ENCODE assay signal across 8 cellular contexts in the genomic region with DNA sequence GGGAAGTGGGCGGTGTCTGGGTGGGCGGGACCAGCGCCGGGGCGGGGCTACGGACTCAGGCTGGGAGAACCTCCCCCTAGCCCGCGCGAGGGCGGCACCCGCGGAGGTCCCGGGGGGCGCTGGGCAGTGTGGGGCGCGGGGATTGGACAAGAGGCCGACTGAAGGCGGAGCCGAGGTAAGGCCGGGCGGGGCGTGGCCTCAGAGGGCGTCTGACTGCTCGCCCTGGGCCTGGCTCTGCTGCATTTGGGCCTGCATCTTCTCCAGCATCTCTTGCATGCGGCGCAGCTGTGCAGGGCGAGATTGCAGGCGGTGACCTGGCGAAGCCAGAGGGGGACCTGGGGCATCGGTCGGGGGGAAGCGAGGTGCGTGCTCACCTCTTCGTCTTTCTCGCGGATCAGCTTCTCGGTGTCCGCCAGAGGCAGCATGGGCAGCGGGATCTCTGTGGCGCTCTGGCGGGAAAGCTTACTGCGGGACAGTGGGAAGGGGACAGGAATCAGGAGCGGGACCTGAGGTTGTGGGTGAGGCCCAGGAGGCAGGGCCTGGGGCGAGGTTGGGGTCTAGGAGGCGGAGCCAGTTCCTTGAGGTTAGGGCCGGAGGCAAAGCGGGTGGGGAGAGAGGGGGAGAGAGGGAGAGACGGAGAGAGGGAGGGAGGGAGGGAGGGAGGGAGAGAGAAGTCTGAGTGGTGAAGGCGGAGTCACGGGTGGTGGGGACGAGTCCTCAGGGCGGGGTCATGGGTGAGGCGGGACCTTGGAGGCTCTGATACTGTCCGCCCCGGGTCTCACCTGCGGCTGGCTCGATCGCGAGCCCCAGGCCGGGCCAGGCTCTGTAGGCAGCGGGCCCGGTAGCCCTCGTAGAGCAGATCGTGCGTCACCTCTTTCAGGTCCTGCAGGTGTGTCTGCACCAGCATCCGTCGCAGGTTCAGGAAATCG. TPM values are rescaled to one million over a fixed set of nuclear protein-coding genes. Genes with fewer than 3 reads are reported as not detected.
DNase-seq lines count a peak whose midpoint lies in the region; ATAC-seq, FAIRE-seq and TF ChIP-seq lines count a peak whose summit lies in the region.

No MANE protein-coding gene starts in this region.

- H3K36me3 Mint-ChIP-seq in mesothelial cell of epicardium = peaks cover 2% of the 10 kb centered on the region

- no peaks in the 10 kb centered on the region for H3K27me3 ChIP-seq in endocrine pancreas (ENCODE audit: control insufficient read depth, insufficient read depth, low read length)

- no peaks in the 10 kb centered on the region for H3K27me3 Mint-ChIP-seq in mesothelial cell of epicardium (ENCODE audit: low read depth)

- ATAC-seq in GM21381 (IDR thresholded peaks at IDR 0.05; ENCODE audit: unreplicated experiment) = peak; percentile 83

- H3K4me1 ChIP-seq in endocrine pancreas (ENCODE audit: control insufficient read depth, insufficient read depth, low read length) = no peaks in the 10 kb centered on the region

- H3K9me3 ChIP-seq in endocrine pancreas (ENCODE audit: control insufficient read depth, low read length) = no peaks in the 10 kb centered on the region

- H3K36me3 ChIP-seq in endocrine pancreas (ENCODE audit: control insufficient read depth, insufficient read depth, low read length) = no peaks in the 10 kb centered on the region

- peak; percentile 98 for DNase-seq in Caki2 (ENCODE audit: low read depth)
- DNase-seq in HTR-8/SVneo (ENCODE audit: insufficient read length, low spot score) = peak; percentile 95
- peak; percentile 97 for DNase-seq in NOMO-1 treated with DMSO at 0.1 percent for 48 hours (lab: John Stamatoyannopoulos, UW; ENCODE audit: unreplicated experiment)
- DNase-seq in activated CD8-positive, alpha-beta memory T cell treated with anti-CD3 and anti-CD28 coated beads, Interleukin-2, amount 50 U/mL, for 1 hour (ENCODE audit: extremely low read depth) = peak; percentile 96
- peak; percentile 98 for DNase-seq in mesothelial cell of epicardium (ENCODE audit: low spot score in 2 of 2, unreplicated experiment in 2 of 2)
- DNase-seq in stimulated activated CD8-positive, alpha-beta memory T cell treated with anti-CD3 and anti-CD28 coated beads, Interleukin-15, amount 100 ng/mL, for 4 hours (ENCODE audit: low read depth in 2 of 2) = peak; percentile 97 to 99

- H3K4me3 Mint-ChIP-seq in mesothelial cell of epicardium = peak overlapping the region; percentile 87

- no peak for TF ChIP-seq CTCF in mesothelial cell of epicardium (IDR thresholded peaks at IDR 0.05; ENCODE audit: unreplicated experiment)

- FAIRE-seq in HTR-8/SVneo (lab: Jason Lieb, UNC) = peak; percentile 87

- peak overlapping the region; percentile 81 for H3K9ac ChIP-seq in endocrine pancreas (ENCODE audit: control insufficient read depth, insufficient read depth, low read length)

- H3K9me3 Mint-ChIP-seq in mesothelial cell of epicardium = no peaks in the 10 kb centered on the region

- H3K27ac Mint-ChIP-seq in mesothelial cell of epicardium = peak overlapping the region; percentile 100

- H3K4me1 Mint-ChIP-seq in mesothelial cell of epicardium = peaks cover 23% of the 10 kb centered on the region

- in situ Hi-C loops in Caki2 (cut with HindIII; ENCODE audit: low pct_unique_long_range_greater_than_20kb, low sequenced_read_pairs) = no loop called here

- H3K4me3 ChIP-seq in endocrine pancreas (ENCODE audit: control insufficient read depth, insufficient read depth, low read length) = no peak overlapping the region

RNA-seq across cellular contexts. Expression of a gene that starts 3.9 kb away (rescaled TPM):
- not detected in 2 replicates for total RNA-seq in Caki2 (2014; rRNA removed; shearing (Covaris generic); ENCODE audit: low replicate concordance)
- total RNA-seq in mesothelial cell of epicardium = 0.86 to 1.6 TPM (median 1.4 TPM) in 3 replicates

RNA-seq across cellular contexts. Expression of a gene that starts 3.9 kb away (rescaled TPM):
- not detected in 2 replicates for total RNA-seq in Caki2 (2014; rRNA removed; shearing (Covaris generic); ENCODE audit: low replicate concordance)
- total RNA-seq in mesothelial cell of epicardium = 1.4 to 4.4 TPM (median 2.8 TPM) in 3 replicates

RNA-seq across cellular contexts. Expression of a gene that starts 8.2 kb away (rescaled TPM):
- total RNA-seq in Caki2 (2014; rRNA removed; shearing (Covaris generic); ENCODE audit: low replicate concordance) = 39.6 and 56.6 TPM in 2 replicates
- total RNA-seq in mesothelial cell of epicardium = 59.6 to 64.1 TPM (median 64.0 TPM) in 3 replicates

RNA-seq across cellular contexts. Expression of a gene that starts 16.7 kb away (rescaled TPM):
- total RNA-seq in Caki2 (2014; rRNA removed; shearing (Covaris generic); ENCODE audit: low replicate concordance) = 34.6 and 35.6 TPM in 2 replicates
- total RNA-seq in mesothelial cell of epicardium = 24.2 to 25.2 TPM (median 24.8 TPM) in 3 replicates

RNA-seq across cellular contexts. Expression of a gene that starts 23.4 kb away (rescaled TPM):
- total RNA-seq in Caki2 (2014; rRNA removed; shearing (Covaris generic); ENCODE audit: low replicate concordance) = 123 and 162 TPM in 2 replicates
- 63.7 to 63.9 TPM (median 63.9 TPM) in 3 replicates for total RNA-seq in mesothelial cell of epicardium
